ENCODE assay signal across 2 cellular contexts in the genomic region with DNA sequence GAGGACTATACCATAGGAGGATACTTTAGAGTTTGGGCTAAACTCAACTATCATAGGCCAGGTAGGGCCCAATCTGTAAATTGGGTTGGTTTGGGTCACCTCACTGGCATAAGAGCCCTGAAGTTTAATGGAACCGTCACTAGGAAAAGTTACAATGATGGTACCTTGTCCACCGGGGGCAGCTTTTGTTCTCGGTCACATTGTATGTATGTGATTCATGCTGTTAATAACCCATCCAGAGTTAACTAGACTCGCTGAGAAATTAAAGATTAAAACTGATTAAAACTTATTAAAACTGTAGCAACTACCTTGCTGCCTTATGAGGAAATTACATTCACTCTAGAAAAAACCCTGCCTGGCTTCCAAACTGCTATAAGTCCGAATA.
TF ChIP-seq lines count a peak whose summit lies in the region.

No MANE protein-coding gene starts in this region.

TF ChIP-seq in liver, 16 proteins besides CTCF, POLR2A, EP300 and RAD21:
- TF ChIP-seq, protein P1, sequence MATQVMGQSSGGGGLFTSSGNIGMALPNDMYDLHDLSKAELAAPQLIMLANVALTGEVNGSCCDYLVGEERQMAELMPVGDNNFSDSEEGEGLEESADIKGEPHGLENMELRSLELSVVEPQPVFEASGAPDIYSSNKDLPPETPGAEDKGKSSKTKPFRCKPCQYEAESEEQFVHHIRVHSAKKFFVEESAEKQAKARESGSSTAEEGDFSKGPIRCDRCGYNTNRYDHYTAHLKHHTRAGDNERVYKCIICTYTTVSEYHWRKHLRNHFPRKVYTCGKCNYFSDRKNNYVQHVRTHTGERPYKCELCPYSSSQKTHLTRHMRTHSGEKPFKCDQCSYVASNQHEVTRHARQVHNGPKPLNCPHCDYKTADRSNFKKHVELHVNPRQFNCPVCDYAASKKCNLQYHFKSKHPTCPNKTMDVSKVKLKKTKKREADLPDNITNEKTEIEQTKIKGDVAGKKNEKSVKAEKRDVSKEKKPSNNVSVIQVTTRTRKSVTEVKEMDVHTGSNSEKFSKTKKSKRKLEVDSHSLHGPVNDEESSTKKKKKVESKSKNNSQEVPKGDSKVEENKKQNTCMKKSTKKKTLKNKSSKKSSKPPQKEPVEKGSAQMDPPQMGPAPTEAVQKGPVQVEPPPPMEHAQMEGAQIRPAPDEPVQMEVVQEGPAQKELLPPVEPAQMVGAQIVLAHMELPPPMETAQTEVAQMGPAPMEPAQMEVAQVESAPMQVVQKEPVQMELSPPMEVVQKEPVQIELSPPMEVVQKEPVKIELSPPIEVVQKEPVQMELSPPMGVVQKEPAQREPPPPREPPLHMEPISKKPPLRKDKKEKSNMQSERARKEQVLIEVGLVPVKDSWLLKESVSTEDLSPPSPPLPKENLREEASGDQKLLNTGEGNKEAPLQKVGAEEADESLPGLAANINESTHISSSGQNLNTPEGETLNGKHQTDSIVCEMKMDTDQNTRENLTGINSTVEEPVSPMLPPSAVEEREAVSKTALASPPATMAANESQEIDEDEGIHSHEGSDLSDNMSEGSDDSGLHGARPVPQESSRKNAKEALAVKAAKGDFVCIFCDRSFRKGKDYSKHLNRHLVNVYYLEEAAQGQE (IDR thresholded peaks at IDR 0.05), result no peak
- TF ChIP-seq SP1 (IDR thresholded peaks at IDR 0.05) (no peak), TAF1 (conservative IDR thresholded peaks at IDR 0.05) (no peak), HNF4A (conservative IDR thresholded peaks at IDR 0.05) (no peak), GABPA (IDR thresholded peaks at IDR 0.05 in 1 of 2, conservative IDR thresholded peaks at IDR 0.05 in 1 of 2) (no peak), YY1 (IDR thresholded peaks at IDR 0.05) (no peak), RXRA (IDR thresholded peaks at IDR 0.05) (no peak), FOXA2 (IDR thresholded peaks at IDR 0.05) (no peak), HNF4G (IDR thresholded peaks at IDR 0.05) (no peak), EGR1 (IDR thresholded peaks at IDR 0.05; ENCODE audit: low read depth in 2 of 2) (no peak)
- TF ChIP-seq, protein P2, sequence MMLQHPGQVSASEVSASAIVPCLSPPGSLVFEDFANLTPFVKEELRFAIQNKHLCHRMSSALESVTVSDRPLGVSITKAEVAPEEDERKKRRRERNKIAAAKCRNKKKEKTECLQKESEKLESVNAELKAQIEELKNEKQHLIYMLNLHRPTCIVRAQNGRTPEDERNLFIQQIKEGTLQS (IDR thresholded peaks at IDR 0.05), result no peak
- TF ChIP-seq, protein P3, sequence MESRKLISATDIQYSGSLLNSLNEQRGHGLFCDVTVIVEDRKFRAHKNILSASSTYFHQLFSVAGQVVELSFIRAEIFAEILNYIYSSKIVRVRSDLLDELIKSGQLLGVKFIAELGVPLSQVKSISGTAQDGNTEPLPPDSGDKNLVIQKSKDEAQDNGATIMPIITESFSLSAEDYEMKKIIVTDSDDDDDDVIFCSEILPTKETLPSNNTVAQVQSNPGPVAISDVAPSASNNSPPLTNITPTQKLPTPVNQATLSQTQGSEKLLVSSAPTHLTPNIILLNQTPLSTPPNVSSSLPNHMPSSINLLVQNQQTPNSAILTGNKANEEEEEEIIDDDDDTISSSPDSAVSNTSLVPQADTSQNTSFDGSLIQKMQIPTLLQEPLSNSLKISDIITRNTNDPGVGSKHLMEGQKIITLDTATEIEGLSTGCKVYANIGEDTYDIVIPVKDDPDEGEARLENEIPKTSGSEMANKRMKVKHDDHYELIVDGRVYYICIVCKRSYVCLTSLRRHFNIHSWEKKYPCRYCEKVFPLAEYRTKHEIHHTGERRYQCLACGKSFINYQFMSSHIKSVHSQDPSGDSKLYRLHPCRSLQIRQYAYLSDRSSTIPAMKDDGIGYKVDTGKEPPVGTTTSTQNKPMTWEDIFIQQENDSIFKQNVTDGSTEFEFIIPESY (IDR thresholded peaks at IDR 0.05), result no peak
TF ChIP-seq in liver: peak in this region for 0.

TF ChIP-seq in HepG2, 621 proteins besides CTCF, POLR2A, EP300 and RAD21 (continued from another document):
- no peak for TF ChIP-seq HMGA1 (CRISPR knock-in tag; conservative IDR thresholded peaks at IDR 0.05)
- no peak for TF ChIP-seq IKZF1 (IDR thresholded peaks at IDR 0.05)
- no peak for TF ChIP-seq SOX13 (IDR thresholded peaks at IDR 0.05)
- no peak for TF ChIP-seq SOX13 (CRISPR knock-in tag; conservative IDR thresholded peaks at IDR 0.05 in 1 of 2, IDR thresholded peaks at IDR 0.05 in 1 of 2)
- TF ChIP-seq ZMYM2 (CRISPR knock-in tag; IDR thresholded peaks at IDR 0.05), result no peak
TF ChIP-seq in HepG2: peak in this region for 0.
